In the genomic region with DNA sequence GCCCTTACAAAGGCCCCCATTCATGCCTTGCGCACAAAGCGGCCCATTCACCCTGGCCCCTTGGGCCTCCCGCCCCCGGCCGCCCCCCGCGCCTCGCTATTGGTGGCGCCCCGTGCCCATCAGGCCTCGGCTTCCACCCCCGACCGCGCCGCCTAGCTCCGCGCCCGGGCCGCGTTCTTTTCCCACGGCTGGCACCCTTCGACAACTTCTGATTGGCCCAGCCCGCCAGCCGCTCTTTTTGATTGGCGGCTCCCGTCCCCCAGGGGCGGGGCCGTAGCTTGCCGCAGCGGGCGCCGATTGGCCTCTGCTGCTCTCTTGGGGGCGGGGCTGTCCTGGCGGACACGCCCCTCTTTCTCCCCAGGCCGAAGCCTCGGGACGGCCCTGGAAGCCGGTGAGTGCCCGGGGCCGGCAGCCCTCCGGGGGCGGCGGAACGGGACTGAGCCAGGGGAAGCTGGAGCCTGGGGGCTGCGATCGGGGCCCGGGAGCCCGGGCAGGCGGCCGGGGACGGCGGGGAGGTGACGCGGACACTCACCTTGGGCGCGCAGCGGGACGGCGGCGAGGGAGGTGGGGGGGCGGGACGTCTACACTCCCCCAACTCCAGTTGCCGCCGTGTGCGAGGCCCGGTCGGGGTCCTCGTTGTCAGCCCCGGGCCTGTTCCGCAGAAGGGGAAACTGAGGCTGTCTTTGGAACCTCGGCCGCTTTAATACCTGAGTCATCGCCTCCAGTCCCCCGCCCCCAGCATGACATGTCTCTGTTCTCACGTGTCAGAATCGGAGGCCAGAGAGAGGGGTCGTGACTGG, we compare ENCODE assay signal across 9 cellular contexts. TPM values are rescaled to one million over a fixed set of nuclear protein-coding genes. Genes with fewer than 3 reads are reported as not detected.
DNase-seq lines count a peak whose midpoint lies in the region; ATAC-seq, FAIRE-seq and TF ChIP-seq lines count a peak whose summit lies in the region.
"Had no signal": no experiment of that assay in that cellular context is flagged by ENCODE, and none has a peak within 500 bp of the region (broad histone marks: within the 10 kb centered on the region; RNA-seq: fewer than 3 reads in every experiment).

A gene (plus strand): TSS at position 342 of the 800 bp plus-strand sequence. CDS start 6,744 bp downstream, outside the sequence.

- peak within 1 kb of the TSS in 6 of 7 experiments; percentile 10 to 43 (median 34) for H3K4me3 ChIP-seq in skin epidermis
- H3K4me3 ChIP-seq: HAP-1 had no signal

- H3K4me1 Mint-ChIP-seq in brain, result peaks cover 30% of the 10 kb centered on the region

- H3K27ac Mint-ChIP-seq in brain, result no peak within 1 kb of the TSS

- H3K27ac ChIP-seq in skin epidermis, result peak within 1 kb of the TSS in 11 of 21 experiments; percentile 7 to 87 (median 68)

- peaks cover 56% of the 10 kb centered on the region for H3K27me3 Mint-ChIP-seq in brain

- no peaks in the 10 kb centered on the region for H3K36me3 Mint-ChIP-seq in brain

- FAIRE-seq in islet of Langerhans (lab: Jason Lieb, UNC), result peak; percentile 21

- peak within 1 kb of the TSS in 3 of 5 experiments; percentile 74 to 82 (median 79) for H3K4me3 Mint-ChIP-seq in brain

- ATAC-seq in HG02759 (IDR thresholded peaks at IDR 0.05; ENCODE audit: unreplicated experiment) (no peak), GM19467 (IDR thresholded peaks at IDR 0.05; ENCODE audit: unreplicated experiment) (no peak)

- peaks cover 0 to 81% (median 0%) of the 10 kb centered on the region in 5 experiments for H3K9me3 Mint-ChIP-seq in brain

- no peak for TF ChIP-seq CTCF in brain (conservative IDR thresholded peaks at IDR 0.05)

- DNase-seq in DMS153 treated with DMSO at 0.1 percent for 48 hours (lab: John Stamatoyannopoulos, UW; ENCODE audit: unreplicated experiment), result peak; percentile 93
- peak; percentile 95 for DNase-seq in NCI-H2029 (lab: John Stamatoyannopoulos, UW)
- no peak for DNase-seq in T-helper 9 cell

RNA-seq across cellular contexts. Expression of the gene that starts here (rescaled TPM):
- polyA plus RNA-seq in brain (ENCODE audit: insufficient read depth, low read depth, low replicate concordance), result 55.9 TPM
